In the genomic region with DNA sequence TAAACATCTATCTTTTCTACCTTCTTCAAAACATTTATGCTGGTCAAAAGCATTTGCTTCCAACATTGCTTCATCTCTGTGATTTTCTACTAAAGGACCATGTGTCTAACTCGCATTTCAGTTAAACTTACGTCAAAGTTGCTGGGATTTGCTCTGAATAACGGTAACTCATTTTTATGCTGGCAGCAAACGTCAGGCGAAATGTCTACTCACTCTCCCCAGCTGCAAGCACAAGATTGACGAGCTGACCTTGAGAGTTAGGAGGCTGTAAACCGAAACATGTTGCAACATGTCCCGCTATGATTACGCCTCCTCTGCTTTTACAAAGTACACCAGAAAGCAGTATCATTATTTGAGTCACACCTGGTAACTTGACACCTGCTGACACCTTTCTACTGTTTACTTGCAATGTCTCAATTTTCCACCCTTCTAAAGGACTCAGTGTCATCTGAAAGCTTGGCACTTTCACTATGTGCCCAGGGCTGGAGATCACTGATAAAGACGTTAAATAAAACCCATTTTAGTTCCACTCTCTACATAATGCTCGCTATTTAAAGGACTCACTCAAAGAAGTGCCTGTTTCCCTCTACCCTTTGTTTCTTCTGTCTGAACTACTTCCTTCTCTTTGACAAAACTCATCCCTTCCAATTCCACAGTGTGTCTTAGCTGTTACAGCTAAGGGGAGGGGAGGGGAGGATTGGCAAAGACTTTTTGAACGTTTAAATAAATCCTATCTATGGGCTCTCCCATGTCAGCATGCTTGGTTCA, we compare ENCODE assay signal across 8 cellular contexts.
A peak's percentile ranks its signal among the peaks of the same experiment; 100 is the strongest.
DNase-seq lines count a peak whose midpoint lies in the region; ATAC-seq and TF ChIP-seq lines count a peak whose summit lies in the region.

No MANE protein-coding gene starts in this region.

- no peak overlapping the region for H3K4me3 ChIP-seq in tibial artery

- no peaks in the 10 kb centered on the region for H3K27me3 ChIP-seq in tibial artery

- no peaks in the 10 kb centered on the region for H3K9me3 Mint-ChIP-seq in osteocyte (ENCODE audit: unreplicated experiment)

- no peak overlapping the region for H3K4me3 Mint-ChIP-seq in osteocyte (ENCODE audit: unreplicated experiment)

- H3K4me1 ChIP-seq in tibial artery: peaks cover 0 to 19% (median 10%) of the 10 kb centered on the region in 4 donors

- H3K36me3 Mint-ChIP-seq in osteocyte (ENCODE audit: unreplicated experiment): peaks cover 9% of the 10 kb centered on the region

- H3K27ac ChIP-seq in tibial artery: peak overlapping the region in 1 of 2 donors; percentile 3

- H3K36me3 ChIP-seq in tibial artery: no peaks in the 10 kb centered on the region

- H3K4me1 Mint-ChIP-seq in osteocyte (ENCODE audit: unreplicated experiment): peaks cover 67% of the 10 kb centered on the region

- intact Hi-C loops in tibial artery (cut with DNase I; ENCODE audit: low total_unique reads): no loop called here

- DNase-seq in activated T-cell treated with anti-CD3 and anti-CD28 coated beads for 48 hours (ENCODE audit: low read depth): peak; percentile 42
- DNase-seq in activated T-cell treated with anti-CD3 and anti-CD28 coated beads for 4 hours: no peak
- DNase-seq in MV-4-11 (lab: John Stamatoyannopoulos, UW): peak; percentile 94
- peak; percentile 41 for DNase-seq in SKM-1 (lab: John Stamatoyannopoulos, UW; ENCODE audit: unreplicated experiment)
- DNase-seq in epidermal melanocyte (ENCODE audit: insufficient read length, low spot score): peak; percentile 42
- DNase-seq in osteocyte (ENCODE audit: extremely low spot score, unreplicated experiment): no peak
- DNase-seq in tibial artery: no peak

- no peak for TF ChIP-seq CTCF in osteocyte (IDR thresholded peaks at IDR 0.05)
- TF ChIP-seq CTCF in tibial artery (IDR thresholded peaks at IDR 0.05): no peak

- no peaks in the 10 kb centered on the region for H3K9me3 ChIP-seq in tibial artery

- H3K27ac Mint-ChIP-seq in osteocyte (ENCODE audit: unreplicated experiment): peak overlapping the region; percentile 99

- ATAC-seq in HG02623 (IDR thresholded peaks at IDR 0.05; ENCODE audit: unreplicated experiment): peak; percentile 83

- no peaks in the 10 kb centered on the region for H3K27me3 Mint-ChIP-seq in osteocyte (ENCODE audit: unreplicated experiment)

Comparison
In these comparisons a context has a peak if more than half of its experiments do, and no peak if none do; other contexts are left out.
1. DNase-seq: peak in activated T-cell treated with anti-CD3 and anti-CD28 coated beads for 48 hours (single experiment), MV-4-11 (single experiment), SKM-1 (single experiment) and epidermal melanocyte (single experiment); none in activated T-cell treated with anti-CD3 and anti-CD28 coated beads for 4 hours (single experiment), osteocyte (single experiment) and tibial artery (0 of 2).